ENCODE assay signal across 25 cellular contexts in genomic region chr12:42173961-42174521, GRCh38. TPM values are rescaled to one million over a fixed set of nuclear protein-coding genes. Genes with fewer than 3 reads are reported as not detected.
DNase-seq lines count a peak whose midpoint lies in the region; ATAC-seq lines count a peak whose summit lies in the region.
"Had no signal": no experiment of that assay in that cellular context is flagged by ENCODE, and none has a peak within 500 bp of the region (broad histone marks: within the 10 kb centered on the region; RNA-seq: fewer than 3 reads in every experiment).

No MANE protein-coding gene starts in this region.

- H3K27ac Mint-ChIP-seq in IgD-negative memory B cell, result peak overlapping the region in 2 of 3 donors; percentile 5 to 54
- H3K27ac Mint-ChIP-seq: CD8-positive, alpha-beta T cell; GM23338; HFFc6 had no signal

- H3K9me3 Mint-ChIP-seq in IgD-negative memory B cell, result peaks cover 0 to 9% (median 4%) of the 10 kb centered on the region in 3 donors
- H3K9me3 Mint-ChIP-seq: HFFc6 had no signal

- no peaks in the 10 kb centered on the region for H3K27me3 Mint-ChIP-seq in IgD-negative memory B cell

- ATAC-seq in Right ventricle myocardium superior (ENCODE audit: poor library complexity) (peak; percentile 30), Right ventricle myocardium inferior (no peak)
- ATAC-seq: CD8-positive, alpha-beta T cell; GM12878; GM23338; PC-3 had no signal

- DNase-seq in Right ventricle myocardium superior (no peak), Right ventricle myocardium inferior (ENCODE audit: missing footprints) (no peak), amniotic epithelial cell (ENCODE audit: low read depth) (peak; percentile 46), lung microvascular endothelial cell (ENCODE audit: low read depth in 2 of 2) (peak; percentile 2 to 82), NCI-H1436 treated with DMSO at 0.1 percent for 48 hours (lab: John Stamatoyannopoulos, UW) (no peak), A172 (ENCODE audit: low spot score) (no peak)
- DNase-seq: C1 segment of cervical spinal cord; CD8-positive, alpha-beta T cell; DMS 273 treated with DMSO at 0.1 percent for 48 hours; DMS79; EL; GDM1; NCI-H1092 treated with DMSO at 0.1 percent for 48 hours; NCI-H1436; NCI-H187 treated with DMSO at 0.1 percent for 48 hours; NCI-H446; NCI-H524 treated with DMSO at 0.1 percent for 48 hours; NCI-H82; NK-92 treated with Interleukin-12 subunit alpha and Interleukin-12 subunit beta, amount 100 ng/mL, for 24 hours; PC-3; SHP77 had no signal

- H3K4me1 Mint-ChIP-seq in IgD-negative memory B cell, result peaks cover 27 to 46% (median 32%) of the 10 kb centered on the region in 3 donors

- intact Hi-C loops in Right ventricle myocardium superior (cut with DNase I), result no loop called here
- intact Hi-C loops in Right ventricle myocardium inferior (cut with DNase I), result no loop called here

- H3K4me3 Mint-ChIP-seq in IgD-negative memory B cell, result no peak overlapping the region
- H3K4me3 Mint-ChIP-seq: CD8-positive, alpha-beta T cell; GM23338; HFFc6 had no signal

- peaks cover 10% of the 10 kb centered on the region for H3K36me3 Mint-ChIP-seq in IgD-negative memory B cell

RNA-seq across cellular contexts. Expression of gene GXYLT1, which starts 29.4 kb away (rescaled TPM):
- total RNA-seq in Right ventricle myocardium superior (4.3 TPM), Right ventricle myocardium inferior (4.8 TPM), lung microvascular endothelial cell (11.3 and 12.0 TPM in 2 replicates)
- 5.1 TPM for polyA plus RNA-seq in IgD-negative memory B cell
- total RNA-seq in A172 (2014; rRNA removed; shearing (Covaris generic)), result 19.4 and 20.7 TPM in 2 replicates

Comparison
In these comparisons a context has a peak if more than half of its experiments do, and no peak if none do; other contexts are left out.
1. DNase-seq: peak in amniotic epithelial cell (single experiment) and lung microvascular endothelial cell (2 of 2); none in Right ventricle myocardium superior (single experiment), Right ventricle myocardium inferior (single experiment), NCI-H1436 treated with DMSO at 0.1 percent for 48 hours (single experiment) and A172 (single experiment).